Comparison of ENCODE assay signal across 35 cellular contexts in the genomic region with DNA sequence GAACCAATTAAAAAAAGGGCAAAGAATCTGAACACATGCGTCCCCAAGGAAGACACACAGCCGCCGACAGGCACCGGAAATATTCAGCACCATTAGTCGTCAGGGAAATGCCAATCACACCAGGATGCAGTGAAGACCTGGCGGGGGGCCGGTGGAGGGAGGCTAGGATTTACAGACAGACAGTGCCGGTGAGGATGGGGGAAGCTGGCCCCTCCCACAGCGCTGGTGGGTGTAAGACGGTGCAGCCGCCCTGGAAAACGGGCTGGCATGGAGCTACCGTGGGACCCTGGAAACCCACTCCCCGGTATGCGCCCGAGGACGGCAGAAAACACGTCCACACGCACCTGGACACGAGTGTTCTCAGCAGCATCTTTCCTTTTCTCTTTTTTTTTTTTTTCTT. TPM values are rescaled to one million over a fixed set of nuclear protein-coding genes. Genes with fewer than 3 reads are reported as not detected.
DNase-seq lines count a peak whose midpoint lies in the region; ATAC-seq and TF ChIP-seq lines count a peak whose summit lies in the region.
"Had no signal": no experiment of that assay in that cellular context is flagged by ENCODE, and none has a peak within 500 bp of the region (broad histone marks: within the 10 kb centered on the region; RNA-seq: fewer than 3 reads in every experiment).

No MANE protein-coding gene starts in this region.

- DNase-seq in left cardiac atrium (peak; percentile 25), cardiac septum (ENCODE audit: low spot score) (no peak), RWPE2 (ENCODE audit: low spot score) (peak; percentile 52), mucosa of descending colon (peak in 2 of 3 donors; percentile 45 to 46), GM23248 (no peak)
- DNase-seq in NK-92 treated with Interleukin-12 subunit alpha and Interleukin-12 subunit beta, amount 100 ng/mL, for 24 hours (lab: John Stamatoyannopoulos, UW): no peak
- DNase-seq: ACHN; activated CD4-positive, alpha-beta T cell treated with anti-CD3 and anti-CD28 coated beads, Interleukin-2, amount 50 U/mL, for 4 hours; activated gamma-delta T cell treated with Interleukin-2 at 50 U/mL for 16 hours; activated naive CD8-positive, alpha-beta T cell treated with anti-CD3 and anti-CD28 coated beads, Interleukin-2, amount 10 ng/mL, durations not matched to agents 7 days and 5 days; activated T-cell treated with anti-CD3 and anti-CD28 coated beads, Interleukin-2, amount 50 U/mL, for 48 hours; colonic mucosa; DMS53; effector CD4-positive, alpha-beta T cell; hypothalamus; Kasumi-1; NCI-H1417; NCI-H2081 treated with DMSO at 0.1 percent for 48 hours; NCI-H446; NCI-H774; nucleus accumbens; stimulated activated naive CD4-positive, alpha-beta T cell; T-helper 2 cell had no signal

- in situ Hi-C loops in GM23248 (cut with MboI): no loop called here

- H3K9me3 ChIP-seq in RWPE2 (ENCODE audit: severe bottlenecking) (no peaks in the 10 kb centered on the region), mucosa of descending colon (no peaks in the 10 kb centered on the region), GM23248 (ENCODE audit: low read depth) (no peaks in the 10 kb centered on the region)
- H3K9me3 ChIP-seq: ascending aorta, colonic mucosa, gastroesophageal sphincter had no signal

- 72 to 78% methylated on average over 16 to 20 of the region's 20 CpGs for WGBS in GM23248 (ENCODE audit: low coverage in 1 of 2, low lambda C conversion rate in 2 of 2, missing lambda C conversion rate in 2 of 2), 2 experiments

- no peak overlapping the region for H3K9ac ChIP-seq in GM23248

- H3K4me2 ChIP-seq in GM23248 (ENCODE audit: unreplicated experiment): no peak overlapping the region

- H3K79me2 ChIP-seq in GM23248 (ENCODE audit: insufficient read depth): no peaks in the 10 kb centered on the region

- H3K27me3 ChIP-seq in RWPE2 (ENCODE audit: insufficient read depth, poor library complexity, severe bottlenecking): peaks cover 6% of the 10 kb centered on the region
- peaks cover 4% of the 10 kb centered on the region; the same call in 1 of the 2 replicates for H3K27me3 ChIP-seq in GM23248 (replicated peaks; ENCODE audit: insufficient read depth)
- H3K27me3 ChIP-seq: ascending aorta, colonic mucosa had no signal

- no peaks in the 10 kb centered on the region for H4K20me1 ChIP-seq in GM23248 (ENCODE audit: insufficient read depth)

- TF ChIP-seq CTCF in RWPE2 (IDR thresholded peaks at IDR 0.05; ENCODE audit: poor library complexity, severe bottlenecking): no peak
- TF ChIP-seq CTCF in mucosa of descending colon (IDR thresholded peaks at IDR 0.05): no peak

- intact Hi-C loops in left cardiac atrium (cut with DNase I): no loop called here
- intact Hi-C loops in cardiac septum (cut with DNase I): loop anchor here (5.0 kb wide), 1 partner anchor 52 kb away; no protein-coding TSS in a partner anchor
- intact Hi-C loops in mucosa of descending colon (cut with DNase I, micrococcal nuclease): no loop called here

- H3K9me2 ChIP-seq in GM23248 (ENCODE audit: insufficient read depth): no peaks in the 10 kb centered on the region

- H3K27ac ChIP-seq in RWPE2 (ENCODE audit: poor library complexity, severe bottlenecking) (no peak overlapping the region), GM23248 (no peak overlapping the region)
- H3K27ac ChIP-seq: ascending aorta, colonic mucosa, gastroesophageal sphincter had no signal

- H3F3A ChIP-seq in GM23248 (ENCODE audit: insufficient read depth): no peaks in the 10 kb centered on the region

- H3K36me3 ChIP-seq in RWPE2 (ENCODE audit: low read depth): no peaks in the 10 kb centered on the region
- H3K36me3 ChIP-seq in mucosa of descending colon (ENCODE audit: low read depth): no peaks in the 10 kb centered on the region
- no peaks in the 10 kb centered on the region for H3K36me3 ChIP-seq in GM23248 (ENCODE audit: low read depth)
- H3K36me3 ChIP-seq: ascending aorta, colonic mucosa, gastroesophageal sphincter had no signal

- H3K4me3 ChIP-seq in RWPE2 (ENCODE audit: severe bottlenecking) (no peak overlapping the region), mucosa of descending colon (no peak overlapping the region), GM23248 (no peak overlapping the region)
- H3K4me3 ChIP-seq: ascending aorta, colonic mucosa, gastroesophageal sphincter had no signal

- H2AFZ ChIP-seq in GM23248: no peak overlapping the region

- H3K4me1 ChIP-seq in RWPE2 (ENCODE audit: insufficient read depth, poor library complexity, severe bottlenecking) (no peaks in the 10 kb centered on the region), mucosa of descending colon (ENCODE audit: low read depth) (peaks cover 3% of the 10 kb centered on the region), GM23248 (ENCODE audit: insufficient read depth) (no peaks in the 10 kb centered on the region)

- ATAC-seq in left cardiac atrium (no peak), RWPE2 (ENCODE audit: low read depth) (no peak), mucosa of descending colon (no peak), GM18870 (IDR thresholded peaks at IDR 0.05; ENCODE audit: unreplicated experiment) (no peak)
- ATAC-seq: gastroesophageal sphincter, left lobe of liver had no signal

RNA-seq across cellular contexts. Expression of gene ADAP1, which starts 4.8 kb away (rescaled TPM):
- total RNA-seq in left cardiac atrium (1 to 10 TPM; 6.9 to 8.2 TPM), cardiac septum (12.5 TPM), mucosa of descending colon (100 to 1,000 TPM in 1 of 3 donors, 10 to 100 TPM in 2; 80.7 to 153 (median 98.8) TPM)
- total RNA-seq in GM23248 (2014; rRNA removed; shearing (Covaris generic)): 0.38 and 1.1 TPM in 2 replicates
- polyA plus RNA-seq in GM23248 (2016; fragmentation: Nextera tagmentation; extraction: Ambion mirVana): 0.24 and 0.51 TPM in 2 replicates

RNA-seq across cellular contexts. Expression of gene COX19, which starts 16.1 kb away (rescaled TPM):
- total RNA-seq in left cardiac atrium (1 to 10 TPM; 6.6 to 8.5 TPM), cardiac septum (7.3 TPM), mucosa of descending colon (10 to 100 TPM; 14.9 to 20.9 (median 15.8) TPM)
- total RNA-seq in GM23248 (2014; rRNA removed; shearing (Covaris generic)): 5.5 and 5.6 TPM in 2 replicates
- polyA plus RNA-seq in GM23248 (2016; fragmentation: Nextera tagmentation; extraction: Ambion mirVana): 9.5 and 9.9 TPM in 2 replicates

RNA-seq across cellular contexts. Expression of gene CYP2W1, which starts 23.7 kb away (rescaled TPM):
- total RNA-seq in left cardiac atrium (not detected), cardiac septum (not detected), mucosa of descending colon (1 to 10 TPM in 2 of 3 donors, under 1 TPM in 1; 0.47 to 2.3 (median 2.1) TPM)
- total RNA-seq in GM23248 (2014; rRNA removed; shearing (Covaris generic)): not detected in 2 replicates
- polyA plus RNA-seq in GM23248 (2016; fragmentation: Nextera tagmentation; extraction: Ambion mirVana): not detected in 2 replicates
- total RNA-seq: activated naive CD8-positive, alpha-beta T cell treated with anti-CD3 and anti-CD28 coated beads, Interleukin-2, amount 10 ng/mL, durations not matched to agents 7 days and 5 days; ascending aorta; fibroblast of lung; gastroesophageal sphincter; mesenteric fat pad; myocyte; pulmonary artery endothelial cell; RPMI7951; SK-MEL-5; skeletal muscle tissue had no signal
- polyA plus RNA-seq: BJ, fibroblast of lung had no signal

Comparison
In these comparisons a context has a peak if more than half of its experiments do, and no peak if none do; other contexts are left out.
1. DNase-seq: peak in left cardiac atrium (single experiment), RWPE2 (single experiment) and mucosa of descending colon (2 of 3); none in cardiac septum (single experiment), GM23248 (single experiment) and NK-92 treated with Interleukin-12 subunit alpha and Interleukin-12 subunit beta, amount 100 ng/mL, for 24 hours (single experiment).